In the genomic region with DNA sequence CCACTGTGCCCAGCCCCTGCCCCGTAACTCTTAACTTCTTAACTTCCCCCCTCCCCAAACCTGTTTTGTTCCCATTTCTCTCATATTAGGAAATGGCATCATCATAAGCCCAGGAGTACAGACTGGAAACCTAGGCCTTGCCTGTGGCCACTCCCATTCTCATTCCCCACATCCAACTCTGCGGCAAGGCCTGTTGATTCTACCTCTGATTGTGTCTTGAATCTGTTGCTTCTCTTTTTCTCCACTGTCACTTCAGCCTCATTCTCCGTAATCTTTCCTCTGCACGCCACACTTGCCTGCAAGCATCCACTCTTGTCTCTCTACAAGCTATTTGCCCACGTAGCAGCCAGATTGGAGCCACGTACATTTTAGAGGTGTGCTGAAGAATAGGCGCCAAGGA, we compare ENCODE assay signal across 1 cellular context.
TF ChIP-seq lines count a peak whose summit lies in the region.

No MANE protein-coding gene starts in this region.

TF ChIP-seq in WTC11, 78 proteins besides CTCF, POLR2A, EP300 and RAD21 (continued from another document):
- TF ChIP-seq, protein P1, sequence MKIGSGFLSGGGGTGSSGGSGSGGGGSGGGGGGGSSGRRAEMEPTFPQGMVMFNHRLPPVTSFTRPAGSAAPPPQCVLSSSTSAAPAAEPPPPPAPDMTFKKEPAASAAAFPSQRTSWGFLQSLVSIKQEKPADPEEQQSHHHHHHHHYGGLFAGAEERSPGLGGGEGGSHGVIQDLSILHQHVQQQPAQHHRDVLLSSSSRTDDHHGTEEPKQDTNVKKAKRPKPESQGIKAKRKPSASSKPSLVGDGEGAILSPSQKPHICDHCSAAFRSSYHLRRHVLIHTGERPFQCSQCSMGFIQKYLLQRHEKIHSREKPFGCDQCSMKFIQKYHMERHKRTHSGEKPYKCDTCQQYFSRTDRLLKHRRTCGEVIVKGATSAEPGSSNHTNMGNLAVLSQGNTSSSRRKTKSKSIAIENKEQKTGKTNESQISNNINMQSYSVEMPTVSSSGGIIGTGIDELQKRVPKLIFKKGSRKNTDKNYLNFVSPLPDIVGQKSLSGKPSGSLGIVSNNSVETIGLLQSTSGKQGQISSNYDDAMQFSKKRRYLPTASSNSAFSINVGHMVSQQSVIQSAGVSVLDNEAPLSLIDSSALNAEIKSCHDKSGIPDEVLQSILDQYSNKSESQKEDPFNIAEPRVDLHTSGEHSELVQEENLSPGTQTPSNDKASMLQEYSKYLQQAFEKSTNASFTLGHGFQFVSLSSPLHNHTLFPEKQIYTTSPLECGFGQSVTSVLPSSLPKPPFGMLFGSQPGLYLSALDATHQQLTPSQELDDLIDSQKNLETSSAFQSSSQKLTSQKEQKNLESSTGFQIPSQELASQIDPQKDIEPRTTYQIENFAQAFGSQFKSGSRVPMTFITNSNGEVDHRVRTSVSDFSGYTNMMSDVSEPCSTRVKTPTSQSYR (CRISPR knock-in tag; IDR thresholded peaks at IDR 0.05) = no peak
- TF ChIP-seq NR1H2 (CRISPR knock-in tag; IDR thresholded peaks at IDR 0.05) (no peak), RORB (CRISPR knock-in tag; IDR thresholded peaks at IDR 0.05) (no peak), TP53 (CRISPR knock-in tag; IDR thresholded peaks at IDR 0.05) (no peak), E2F5 (CRISPR knock-in tag; IDR thresholded peaks at IDR 0.05) (no peak)
TF ChIP-seq in WTC11: peak in this region for 0.
